In the genomic region with DNA sequence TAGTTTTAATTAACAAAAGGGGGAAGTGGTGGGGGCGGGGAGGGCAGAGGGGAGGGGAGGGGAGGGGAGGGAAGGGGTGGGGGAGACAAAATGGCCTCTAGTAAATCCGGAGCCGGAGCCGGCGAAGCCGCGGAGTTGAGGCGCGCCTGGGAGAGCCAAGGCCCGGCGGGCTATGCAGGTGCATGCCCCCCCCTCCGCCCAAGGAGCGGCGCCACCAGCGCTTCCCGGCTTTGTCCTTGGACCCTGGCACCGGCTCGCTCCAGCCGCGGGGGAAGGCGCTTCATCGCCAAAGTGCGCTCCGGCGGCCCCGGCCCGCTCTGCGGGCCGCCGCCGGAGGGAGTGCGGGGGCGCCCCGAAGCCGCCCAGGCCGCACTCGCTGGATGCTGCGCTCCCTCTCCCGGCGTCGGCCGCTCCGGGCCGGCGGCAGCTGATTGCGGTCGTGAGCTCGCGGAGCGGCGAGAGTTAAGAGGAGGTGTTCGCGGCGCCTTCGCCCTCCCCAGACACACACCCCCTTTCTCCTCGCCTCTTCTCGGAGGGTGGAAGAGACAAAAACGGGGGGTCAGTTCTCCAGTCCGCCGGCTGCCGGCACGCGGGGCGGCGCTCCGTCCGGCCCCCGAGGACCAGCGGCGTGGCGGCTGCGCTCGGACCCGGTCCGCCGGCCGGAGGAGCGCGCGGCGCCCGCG, we compare ENCODE assay signal across 9 cellular contexts. TPM values are rescaled to one million over a fixed set of nuclear protein-coding genes. Genes with fewer than 3 reads are reported as not detected.
DNase-seq lines count a peak whose midpoint lies in the region; ATAC-seq and TF ChIP-seq lines count a peak whose summit lies in the region.
"Had no signal": no experiment of that assay in that cellular context is flagged by ENCODE, and none has a peak within 500 bp of the region (broad histone marks: within the 10 kb centered on the region; RNA-seq: fewer than 3 reads in every experiment).

A gene with protein sequence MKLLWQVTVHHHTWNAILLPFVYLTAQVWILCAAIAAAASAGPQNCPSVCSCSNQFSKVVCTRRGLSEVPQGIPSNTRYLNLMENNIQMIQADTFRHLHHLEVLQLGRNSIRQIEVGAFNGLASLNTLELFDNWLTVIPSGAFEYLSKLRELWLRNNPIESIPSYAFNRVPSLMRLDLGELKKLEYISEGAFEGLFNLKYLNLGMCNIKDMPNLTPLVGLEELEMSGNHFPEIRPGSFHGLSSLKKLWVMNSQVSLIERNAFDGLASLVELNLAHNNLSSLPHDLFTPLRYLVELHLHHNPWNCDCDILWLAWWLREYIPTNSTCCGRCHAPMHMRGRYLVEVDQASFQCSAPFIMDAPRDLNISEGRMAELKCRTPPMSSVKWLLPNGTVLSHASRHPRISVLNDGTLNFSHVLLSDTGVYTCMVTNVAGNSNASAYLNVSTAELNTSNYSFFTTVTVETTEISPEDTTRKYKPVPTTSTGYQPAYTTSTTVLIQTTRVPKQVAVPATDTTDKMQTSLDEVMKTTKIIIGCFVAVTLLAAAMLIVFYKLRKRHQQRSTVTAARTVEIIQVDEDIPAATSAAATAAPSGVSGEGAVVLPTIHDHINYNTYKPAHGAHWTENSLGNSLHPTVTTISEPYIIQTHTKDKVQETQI (minus strand): TSS at position 439 of the 683 bp plus-strand sequence. CDS start 797 bp downstream, outside the sequence.

- H3K36me3 Mint-ChIP-seq in stimulated activated naive CD8-positive, alpha-beta T cell treated with anti-CD3 and anti-CD28 coated beads, Interleukin-15, Interleukin-2, amounts not matched to agents 100 ng/mL and 50 ng/mL, for 24 hours (ENCODE audit: low read depth): peaks cover 17% of the 10 kb centered on the region

- H3K27me3 ChIP-seq in ectodermal cell (ENCODE audit: control insufficient read depth, insufficient read depth, low read length, poor library complexity, severe bottlenecking): peaks cover 19% of the 10 kb centered on the region
- no peaks in the 10 kb centered on the region for H3K27me3 ChIP-seq in liver (ENCODE audit: control insufficient read depth in 4 of 4, insufficient read depth in 4 of 4, low read length in 3 of 4)

- 0% methylated on average over 82 of the region's 83 CpGs for WGBS in ectodermal cell, 2 experiments
- WGBS in liver: 27% methylated on average over 83 of the region's 83 CpGs

- TF ChIP-seq RAD21 in liver (IDR thresholded peaks at IDR 0.05): peak in 1 of 2 donors; percentile 14

- peaks cover 18% of the 10 kb centered on the region for H3K4me1 Mint-ChIP-seq in stimulated activated naive CD8-positive, alpha-beta T cell treated with anti-CD3 and anti-CD28 coated beads, Interleukin-15, Interleukin-2, amounts not matched to agents 100 ng/mL and 50 ng/mL, for 24 hours (ENCODE audit: low read depth)

- DNase-seq in AG04449 (ENCODE audit: low read depth, low spot score) (no peak), UCSD-AML1 (lab: John Stamatoyannopoulos, UW; ENCODE audit: unreplicated experiment) (peak; percentile 47), SHP77 treated with DMSO at 0.1 percent for 48 hours (lab: John Stamatoyannopoulos, UW) (no peak)

- H3K9me3 Mint-ChIP-seq in stimulated activated naive CD8-positive, alpha-beta T cell treated with anti-CD3 and anti-CD28 coated beads, Interleukin-15, Interleukin-2, amounts not matched to agents 100 ng/mL and 50 ng/mL, for 24 hours: no peaks in the 10 kb centered on the region

- peak within 1 kb of the TSS; percentile 78 for H3K4me3 Mint-ChIP-seq in stimulated activated naive CD8-positive, alpha-beta T cell treated with anti-CD3 and anti-CD28 coated beads, Interleukin-15, Interleukin-2, amounts not matched to agents 100 ng/mL and 50 ng/mL, for 24 hours

- TF ChIP-seq CTCF in AG04449 (IDR thresholded peaks at IDR 0.05; ENCODE audit: insufficient read depth, low read length, missing control alignments) (peak; percentile 9), liver (IDR thresholded peaks at IDR 0.05; ENCODE audit: low read depth, low read length, missing input control) (no peak)

- ATAC-seq in GM18858 (IDR thresholded peaks at IDR 0.05; ENCODE audit: unreplicated experiment) (peak; percentile 34), HG03066 (IDR thresholded peaks at IDR 0.05; ENCODE audit: low read depth, unreplicated experiment) (peak; percentile 31)

- POLR2A ChIA-PET in AG04449 (lab: Yijun Ruan, JAX): no interaction called here

- CTCF ChIA-PET in AG04449 (lab: Yijun Ruan, JAX): interaction anchor here (2.7 kb wide), 1 partner anchor 323 kb away, joined by 10 read pairs; no protein-coding TSS in a partner anchor

- H3K27ac ChIP-seq in ectodermal cell (ENCODE audit: insufficient read depth, low read depth, low read length, poor library complexity, severe bottlenecking) (no peak within 1 kb of the TSS), liver (ENCODE audit: low read depth in 1 of 2, low read length in 2 of 2) (no peak within 1 kb of the TSS)
- H3K27ac ChIP-seq: epithelial cell of prostate had no signal

- H3K27me3 Mint-ChIP-seq in stimulated activated naive CD8-positive, alpha-beta T cell treated with anti-CD3 and anti-CD28 coated beads, Interleukin-15, Interleukin-2, amounts not matched to agents 100 ng/mL and 50 ng/mL, for 24 hours: no peaks in the 10 kb centered on the region

- H3K9ac ChIP-seq in liver (ENCODE audit: low read depth in 1 of 2, low read length in 2 of 2): no peak within 1 kb of the TSS

- H3K9me3 ChIP-seq in ectodermal cell (ENCODE audit: control insufficient read depth, low read length): no peaks in the 10 kb centered on the region
- H3K9me3 ChIP-seq in liver (ENCODE audit: control insufficient read depth in 4 of 4, low read length in 3 of 4): no peaks in the 10 kb centered on the region

- H3K4me3 ChIP-seq in AG04449 (ENCODE audit: low read depth, low read length) (peak within 1 kb of the TSS; percentile 54), ectodermal cell (ENCODE audit: insufficient read depth, low read depth, low read length) (peak within 1 kb of the TSS; percentile 82), liver (ENCODE audit: low read depth in 1 of 3, low read length in 3 of 3) (peak within 1 kb of the TSS in 2 of 3 donors; percentile 25 to 50)

- no peak within 1 kb of the TSS for H3K27ac Mint-ChIP-seq in stimulated activated naive CD8-positive, alpha-beta T cell treated with anti-CD3 and anti-CD28 coated beads, Interleukin-15, Interleukin-2, amounts not matched to agents 100 ng/mL and 50 ng/mL, for 24 hours

- H3K36me3 ChIP-seq in ectodermal cell (ENCODE audit: control insufficient read depth, insufficient read depth, low read length) (peaks cover 5% of the 10 kb centered on the region), liver (ENCODE audit: control insufficient read depth in 4 of 4, insufficient read depth in 3 of 4, low read depth in 1 of 4, low read length in 3 of 4) (peaks cover 0 to 6% (median 1%) of the 10 kb centered on the region in 4 donors)

- H3K4me1 ChIP-seq in ectodermal cell (ENCODE audit: control insufficient read depth, insufficient read depth, low read length): peaks cover 26% of the 10 kb centered on the region
- H3K4me1 ChIP-seq in liver (ENCODE audit: control insufficient read depth in 4 of 4, insufficient read depth in 4 of 4, low read length in 3 of 4): peaks cover 7 to 38% (median 22%) of the 10 kb centered on the region in 4 donors

TF ChIP-seq in liver, 16 proteins besides CTCF, POLR2A, EP300 and RAD21 (continues in another document):
- TF ChIP-seq TAF1 (conservative IDR thresholded peaks at IDR 0.05) (no peak), FOXA1 (IDR thresholded peaks at IDR 0.05) (no peak), HNF4G (IDR thresholded peaks at IDR 0.05) (no peak), SP1 (IDR thresholded peaks at IDR 0.05) (no peak), JUND (IDR thresholded peaks at IDR 0.05) (no peak), YY1 (IDR thresholded peaks at IDR 0.05) (no peak), FOXA2 (IDR thresholded peaks at IDR 0.05) (no peak), GABPA (IDR thresholded peaks at IDR 0.05 in 1 of 2, conservative IDR thresholded peaks at IDR 0.05 in 1 of 2) (no peak), NR2F2 (IDR thresholded peaks at IDR 0.05) (no peak), RXRA (IDR thresholded peaks at IDR 0.05) (no peak), EGR1 (IDR thresholded peaks at IDR 0.05; ENCODE audit: low read depth in 2 of 2) (no peak), HNF4A (conservative IDR thresholded peaks at IDR 0.05) (no peak)
- TF ChIP-seq, protein P1, sequence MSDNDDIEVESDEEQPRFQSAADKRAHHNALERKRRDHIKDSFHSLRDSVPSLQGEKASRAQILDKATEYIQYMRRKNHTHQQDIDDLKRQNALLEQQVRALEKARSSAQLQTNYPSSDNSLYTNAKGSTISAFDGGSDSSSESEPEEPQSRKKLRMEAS (IDR thresholded peaks at IDR 0.05): no peak
- TF ChIP-seq, protein P2, sequence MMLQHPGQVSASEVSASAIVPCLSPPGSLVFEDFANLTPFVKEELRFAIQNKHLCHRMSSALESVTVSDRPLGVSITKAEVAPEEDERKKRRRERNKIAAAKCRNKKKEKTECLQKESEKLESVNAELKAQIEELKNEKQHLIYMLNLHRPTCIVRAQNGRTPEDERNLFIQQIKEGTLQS (IDR thresholded peaks at IDR 0.05): no peak
- TF ChIP-seq, protein P3, sequence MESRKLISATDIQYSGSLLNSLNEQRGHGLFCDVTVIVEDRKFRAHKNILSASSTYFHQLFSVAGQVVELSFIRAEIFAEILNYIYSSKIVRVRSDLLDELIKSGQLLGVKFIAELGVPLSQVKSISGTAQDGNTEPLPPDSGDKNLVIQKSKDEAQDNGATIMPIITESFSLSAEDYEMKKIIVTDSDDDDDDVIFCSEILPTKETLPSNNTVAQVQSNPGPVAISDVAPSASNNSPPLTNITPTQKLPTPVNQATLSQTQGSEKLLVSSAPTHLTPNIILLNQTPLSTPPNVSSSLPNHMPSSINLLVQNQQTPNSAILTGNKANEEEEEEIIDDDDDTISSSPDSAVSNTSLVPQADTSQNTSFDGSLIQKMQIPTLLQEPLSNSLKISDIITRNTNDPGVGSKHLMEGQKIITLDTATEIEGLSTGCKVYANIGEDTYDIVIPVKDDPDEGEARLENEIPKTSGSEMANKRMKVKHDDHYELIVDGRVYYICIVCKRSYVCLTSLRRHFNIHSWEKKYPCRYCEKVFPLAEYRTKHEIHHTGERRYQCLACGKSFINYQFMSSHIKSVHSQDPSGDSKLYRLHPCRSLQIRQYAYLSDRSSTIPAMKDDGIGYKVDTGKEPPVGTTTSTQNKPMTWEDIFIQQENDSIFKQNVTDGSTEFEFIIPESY (IDR thresholded peaks at IDR 0.05): no peak

RNA-seq across cellular contexts. Expression of the gene that starts here (rescaled TPM):
- 41.4 TPM for polyA plus RNA-seq in ectodermal cell (2013, experiment 1 of 4)
- polyA plus RNA-seq in ectodermal cell (2013, experiment 2 of 4): 52.2 TPM
- polyA plus RNA-seq in ectodermal cell (2013, experiment 3 of 4): 33.8 TPM
- 39.4 TPM for polyA plus RNA-seq in ectodermal cell (2013, experiment 4 of 4)
- 1 to 10 TPM in 1 of 2 donors, under 1 TPM in 1; 0.75 to 2.7 TPM for total RNA-seq in liver
- 1 to 10 TPM in 1 of 2 donors, under 1 TPM in 1; 0.54 to 1.6 TPM for polyA plus RNA-seq in liver
